ENCODE assay signal across 9 cellular contexts in the genomic region with DNA sequence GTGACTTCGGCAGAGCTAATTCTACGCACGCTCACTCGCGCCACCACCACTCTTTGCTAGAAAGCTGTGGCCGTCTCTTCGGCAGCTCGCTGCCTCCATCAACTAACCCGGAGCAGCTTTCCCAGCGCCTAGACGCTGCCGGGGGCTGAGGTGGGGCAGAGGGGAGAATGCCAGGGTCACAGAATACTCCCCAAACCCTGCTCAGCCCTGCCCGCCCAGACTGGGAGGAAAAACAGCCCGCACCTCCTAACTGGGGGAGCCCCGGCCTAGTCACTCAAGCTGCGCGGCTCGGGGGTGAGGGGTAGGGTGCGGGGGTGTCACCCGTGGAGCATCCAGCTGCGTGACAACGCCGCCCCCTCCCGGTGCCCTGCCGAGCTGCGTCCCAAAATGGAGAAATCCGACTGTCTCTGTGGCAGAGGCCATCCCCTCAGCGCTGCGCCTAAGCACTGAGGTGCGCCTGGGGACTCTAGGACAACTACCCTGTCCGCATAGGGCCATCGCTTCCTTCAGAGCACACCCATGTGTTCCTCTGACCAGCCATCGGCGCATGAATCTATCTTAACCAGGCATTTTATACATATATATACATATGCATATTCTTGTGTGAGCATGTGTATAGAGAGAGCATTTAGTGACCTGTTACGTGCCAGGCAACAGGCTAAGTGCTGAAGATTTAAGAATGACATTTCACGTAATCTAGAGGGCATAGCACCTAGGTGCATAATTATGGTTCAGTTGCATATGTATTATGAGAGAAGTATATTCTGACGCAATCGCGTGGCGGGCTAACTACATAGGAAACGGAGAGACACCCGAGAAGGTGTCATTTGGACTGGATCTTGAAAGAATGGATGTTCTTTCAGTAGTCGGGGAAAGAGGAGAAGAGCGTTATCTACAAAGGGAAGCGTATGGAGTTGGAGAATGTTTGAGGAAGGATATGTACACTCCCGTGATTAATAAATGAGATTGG. TPM values are rescaled to one million over a fixed set of nuclear protein-coding genes. Genes with fewer than 3 reads are reported as not detected.
DNase-seq lines count a peak whose midpoint lies in the region; ATAC-seq and TF ChIP-seq lines count a peak whose summit lies in the region.
"Had no signal": no experiment of that assay in that cellular context is flagged by ENCODE, and none has a peak within 500 bp of the region (broad histone marks: within the 10 kb centered on the region; RNA-seq: fewer than 3 reads in every experiment).

No MANE protein-coding gene starts in this region.

- TF ChIP-seq CTCF in osteoblast (IDR thresholded peaks at IDR 0.05; ENCODE audit: extremely low read depth, low read depth, low read length) = peak; percentile 69
- TF ChIP-seq CTCF in testis (IDR thresholded peaks at IDR 0.05) = peak; percentile 62 to 83 (median 78)

- intact Hi-C loops in testis (cut with DNase I; ENCODE audit: low total_unique reads) = no loop called here

- H2AFZ ChIP-seq in osteoblast (ENCODE audit: low read length) = peak overlapping the region; percentile 85

- peaks cover 56% of the 10 kb centered on the region for H3K27me3 Mint-ChIP-seq in CD4-positive, CD25-positive, alpha-beta regulatory T cell
- H3K27me3 Mint-ChIP-seq in activated naive CD4-positive, alpha-beta T cell treated with anti-CD3 and anti-CD28 coated beads, Interleukin-2, amount 10 ng/mL, durations not matched to agents 7 days and 5 days = peaks cover 53% of the 10 kb centered on the region

- peaks cover 5% of the 10 kb centered on the region for H3K27me3 ChIP-seq in CD4-positive, CD25-positive, alpha-beta regulatory T cell (ENCODE audit: control insufficient read depth, insufficient read depth, low read length)
- H3K27me3 ChIP-seq in SJSA1 (replicated peaks) (no peaks in the 10 kb centered on the region), osteoblast (ENCODE audit: insufficient read depth, low read length) (no peaks in the 10 kb centered on the region), testis (no peaks in the 10 kb centered on the region)

- DNase-seq in CD4-positive, CD25-positive, alpha-beta regulatory T cell = peak; percentile 66 to 85 (median 79)
- peak; percentile 79 for DNase-seq in HT-29 (ENCODE audit: low spot score)
- DNase-seq in SJSA1 (ENCODE audit: low read depth in 1 of 2, low spot score in 2 of 2) = peak; percentile 68 to 84
- peak; percentile 85 for DNase-seq in activated naive CD4-positive, alpha-beta T cell treated with anti-CD3 and anti-CD28 coated beads, Interleukin-2, amount 10 ng/mL, durations not matched to agents 7 days and 5 days
- DNase-seq in globus pallidus (ENCODE audit: low spot score) = peak; percentile 74
- DNase-seq in osteoblast (ENCODE audit: insufficient read length, low spot score, missing footprints) = peak; percentile 81
- DNase-seq in testis = peak; percentile 91

- H3K4me1 Mint-ChIP-seq in CD4-positive, CD25-positive, alpha-beta regulatory T cell = peaks cover 0 to 37% (median 28%) of the 10 kb centered on the region in 4 donors
- H3K4me1 Mint-ChIP-seq in activated naive CD4-positive, alpha-beta T cell treated with anti-CD3 and anti-CD28 coated beads, Interleukin-2, amount 10 ng/mL, durations not matched to agents 7 days and 5 days = peaks cover 24% of the 10 kb centered on the region

- peak overlapping the region; percentile 74 for H3K4me3 ChIP-seq in CD4-positive, CD25-positive, alpha-beta regulatory T cell (ENCODE audit: low read depth, low read length)
- peak overlapping the region; percentile 73 for H3K4me3 ChIP-seq in SJSA1
- H3K4me3 ChIP-seq in osteoblast (ENCODE audit: insufficient read depth, low read length) = peak overlapping the region; percentile 91
- H3K4me3 ChIP-seq in testis = peak overlapping the region; percentile 81 to 92

- no peaks in the 10 kb centered on the region for H3K36me3 ChIP-seq in CD4-positive, CD25-positive, alpha-beta regulatory T cell (ENCODE audit: control insufficient read depth, insufficient read depth, low read length)
- H3K36me3 ChIP-seq in SJSA1 (peaks cover 21% of the 10 kb centered on the region), osteoblast (ENCODE audit: insufficient read depth, low read length) (peaks cover 8% of the 10 kb centered on the region), testis (ENCODE audit: low read depth, missing control alignments) (no peaks in the 10 kb centered on the region)

- peak overlapping the region; percentile 96 to 100 (median 98) for H3K4me3 Mint-ChIP-seq in CD4-positive, CD25-positive, alpha-beta regulatory T cell
- peak overlapping the region; percentile 92 for H3K4me3 Mint-ChIP-seq in activated naive CD4-positive, alpha-beta T cell treated with anti-CD3 and anti-CD28 coated beads, Interleukin-2, amount 10 ng/mL, durations not matched to agents 7 days and 5 days

- H3K4me2 ChIP-seq in osteoblast (ENCODE audit: insufficient read depth, low read length) = peak overlapping the region; percentile 93

- H4K20me1 ChIP-seq in osteoblast (ENCODE audit: insufficient read depth, low read length) = peaks cover 25% of the 10 kb centered on the region

- H3K79me2 ChIP-seq in osteoblast (ENCODE audit: insufficient read depth, low read length) = peaks cover 35% of the 10 kb centered on the region

- H3K9me3 ChIP-seq in CD4-positive, CD25-positive, alpha-beta regulatory T cell (ENCODE audit: control insufficient read depth in 2 of 2, low read length in 2 of 2) = no peaks in the 10 kb centered on the region
- no peaks in the 10 kb centered on the region for H3K9me3 ChIP-seq in SJSA1 (replicated peaks)
- H3K9me3 ChIP-seq in osteoblast (ENCODE audit: low read depth, low read length) = no peaks in the 10 kb centered on the region
- H3K9me3 ChIP-seq in testis = no peaks in the 10 kb centered on the region

- peaks cover 16% of the 10 kb centered on the region for H3K4me1 ChIP-seq in CD4-positive, CD25-positive, alpha-beta regulatory T cell (ENCODE audit: control insufficient read depth, insufficient read depth, low read length, poor library complexity, severe bottlenecking)
- H3K4me1 ChIP-seq in SJSA1 (replicated peaks) (peaks cover 17% of the 10 kb centered on the region), osteoblast (ENCODE audit: insufficient read depth, low read length) (peaks cover 13% of the 10 kb centered on the region), testis (no peaks in the 10 kb centered on the region)

- H3K9me3 Mint-ChIP-seq in CD4-positive, CD25-positive, alpha-beta regulatory T cell = peaks cover 0 to 2% (median 0%) of the 10 kb centered on the region in 7 donors
- no peaks in the 10 kb centered on the region for H3K9me3 Mint-ChIP-seq in activated naive CD4-positive, alpha-beta T cell treated with anti-CD3 and anti-CD28 coated beads, Interleukin-2, amount 10 ng/mL, durations not matched to agents 7 days and 5 days

- H3K36me3 Mint-ChIP-seq in CD4-positive, CD25-positive, alpha-beta regulatory T cell = peaks cover 4% of the 10 kb centered on the region
- peaks cover 2% of the 10 kb centered on the region for H3K36me3 Mint-ChIP-seq in activated naive CD4-positive, alpha-beta T cell treated with anti-CD3 and anti-CD28 coated beads, Interleukin-2, amount 10 ng/mL, durations not matched to agents 7 days and 5 days

- TF ChIP-seq POLR2A in testis (IDR thresholded peaks at IDR 0.05) = no peak

- 18 to 29% methylated on average over 20 to 46 of the region's 46 CpGs for WGBS in testis, 2 donors

- peak; percentile 68 to 70 for ATAC-seq in CD4-positive, CD25-positive, alpha-beta regulatory T cell (ENCODE audit: low read depth in 2 of 2)
- peak; percentile 31 for ATAC-seq in GM21367 (IDR thresholded peaks at IDR 0.05; ENCODE audit: unreplicated experiment)

- peak overlapping the region in 2 of 3 donors; percentile 93 for H3K27ac Mint-ChIP-seq in CD4-positive, CD25-positive, alpha-beta regulatory T cell
- peak overlapping the region; percentile 86 for H3K27ac Mint-ChIP-seq in activated naive CD4-positive, alpha-beta T cell treated with anti-CD3 and anti-CD28 coated beads, Interleukin-2, amount 10 ng/mL, durations not matched to agents 7 days and 5 days

- peak overlapping the region; percentile 78 for H3K27ac ChIP-seq in CD4-positive, CD25-positive, alpha-beta regulatory T cell (ENCODE audit: insufficient read depth, low read length, poor library complexity, severe bottlenecking)
- H3K27ac ChIP-seq in SJSA1 (peak overlapping the region; percentile 56), osteoblast (ENCODE audit: low read depth, low read length) (peak overlapping the region; percentile 98), testis (peak overlapping the region; percentile 97)
- H3K27ac ChIP-seq: SK-N-MC had no signal

- CTCF ChIA-PET in activated naive CD4-positive, alpha-beta T cell treated with anti-CD3 and anti-CD28 coated beads, Interleukin-2, amount 10 ng/mL, durations not matched to agents 7 days and 5 days (lab: Charles Lee) = interaction anchor here (0.6 to 1.7 kb wide), 10 partner anchors 9 to 1805 kb away, joined by 3 to 7 read pairs (median 3); no protein-coding TSS in a partner anchor

RNA-seq across cellular contexts. Expression of a gene that starts 1.5 kb away (rescaled TPM):
- total RNA-seq in CD4-positive, CD25-positive, alpha-beta regulatory T cell = 4.8 TPM
- polyA plus RNA-seq in CD4-positive, CD25-positive, alpha-beta regulatory T cell = 1 to 10 TPM; 1.2 to 4.1 (median 3.2) TPM
- 2.6 and 3.9 TPM in 2 replicates for total RNA-seq in HT-29 (2014; rRNA removed; shearing (Covaris generic))
- 12.0 and 12.8 TPM in 2 replicates for total RNA-seq in SJSA1 (2014; rRNA removed; shearing (Covaris generic))
- total RNA-seq in osteoblast (79.6 and 82.9 TPM in 2 replicates), testis (1 to 10 TPM; 7.0 to 9.2 TPM)
- polyA plus RNA-seq in testis (ENCODE audit: insufficient read depth, low read depth, low replicate concordance) = 9.2 TPM

Comparison
In these comparisons a context has a peak if more than half of its experiments do, and no peak if none do; other contexts are left out.
1. Peak in every context shown above with its lines: DNase-seq, ATAC-seq, H3K4me3 ChIP-seq and H3K27ac ChIP-seq.